11 cellular contexts compared by ENCODE assay signal in the genomic region with DNA sequence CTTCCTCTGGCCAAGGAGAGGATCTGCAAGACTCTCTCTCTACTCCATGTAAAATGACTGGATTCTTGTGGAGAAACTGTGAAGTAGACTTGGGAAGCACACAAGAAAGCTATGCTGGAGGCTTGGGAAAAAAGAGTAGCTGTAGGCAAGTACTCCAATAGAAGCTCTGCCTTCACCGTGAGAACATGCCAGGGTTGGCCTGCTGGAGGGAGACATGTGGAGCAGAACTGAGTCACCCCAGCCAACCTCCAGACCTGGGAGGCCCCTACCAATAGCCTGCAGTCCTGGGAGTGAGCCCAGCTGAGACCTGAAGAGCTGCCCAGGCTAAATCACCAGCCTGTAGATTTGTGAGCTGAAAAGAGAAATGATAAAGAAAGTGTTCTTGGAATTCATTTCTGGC.
DNase-seq lines count a peak whose midpoint lies in the region; ATAC-seq and TF ChIP-seq lines count a peak whose summit lies in the region.
"Had no signal": no experiment of that assay in that cellular context is flagged by ENCODE, and none has a peak within 500 bp of the region (broad histone marks: within the 10 kb centered on the region; RNA-seq: fewer than 3 reads in every experiment).

No MANE protein-coding gene starts in this region.

- H3K27me3 Mint-ChIP-seq in neural crest cell (ENCODE audit: low read depth) = no peaks in the 10 kb centered on the region
- H3K27me3 Mint-ChIP-seq: memory B cell had no signal

- peaks cover 5% of the 10 kb centered on the region for H3K9me3 Mint-ChIP-seq in neural crest cell
- H3K9me3 Mint-ChIP-seq in activated naive CD4-positive, alpha-beta T cell treated with anti-CD3 and anti-CD28 coated beads, Interleukin-2, amount 50 U/mL, for 72 hours = no peaks in the 10 kb centered on the region
- H3K9me3 Mint-ChIP-seq: memory B cell had no signal

- H3K4me3 Mint-ChIP-seq in neural crest cell = no peak overlapping the region
- H3K4me3 Mint-ChIP-seq: memory B cell had no signal

- H3K36me3 ChIP-seq in BJ (ENCODE audit: control insufficient read depth, insufficient read depth, low read length) (no peaks in the 10 kb centered on the region), spleen (peaks cover 0 to 27% (median 0%) of the 10 kb centered on the region in 6 donors)
- H3K36me3 ChIP-seq: gastrocnemius medialis had no signal

- no peaks in the 10 kb centered on the region for H3K4me1 ChIP-seq in spleen
- H3K4me1 ChIP-seq: gastrocnemius medialis had no signal

- H3K27me3 ChIP-seq in BJ (ENCODE audit: control insufficient read depth, insufficient read depth, low read length) (no peaks in the 10 kb centered on the region), spleen (replicated peaks in 1 of 7) (no peaks in the 10 kb centered on the region)
- H3K27me3 ChIP-seq: gastrocnemius medialis had no signal

- no peak overlapping the region for H3K4me3 ChIP-seq in BJ (ENCODE audit: low read depth, low read length)
- no peak overlapping the region for H3K4me3 ChIP-seq in epithelial cell of proximal tubule (ENCODE audit: low read depth, low read length)
- H3K4me3 ChIP-seq in spleen = no peak overlapping the region
- H3K4me3 ChIP-seq: gastrocnemius medialis had no signal

- ATAC-seq in activated naive CD4-positive, alpha-beta T cell treated with anti-CD3 and anti-CD28 coated beads, Interleukin-2, amount 50 U/mL, for 72 hours = no peak
- ATAC-seq: gastrocnemius medialis had no signal

- intact Hi-C loops in spleen (cut with DNase I; ENCODE audit: low total_unique reads) = no loop called here

- TF ChIP-seq CTCF in BJ (IDR thresholded peaks at IDR 0.05; ENCODE audit: insufficient read depth, low read depth, low read length) = no peak
- no peak for TF ChIP-seq CTCF in epithelial cell of proximal tubule (conservative IDR thresholded peaks at IDR 0.05; ENCODE audit: low read depth, low read length)
- no peak for TF ChIP-seq CTCF in neural crest cell (conservative IDR thresholded peaks at IDR 0.05)
- TF ChIP-seq CTCF in spleen (IDR thresholded peaks at IDR 0.05 in 8 of 11, conservative IDR thresholded peaks at IDR 0.05 in 3 of 11) = no peak

- peak overlapping the region; percentile 16 for H3K27ac Mint-ChIP-seq in neural crest cell (ENCODE audit: unreplicated experiment)
- H3K27ac Mint-ChIP-seq in activated naive CD4-positive, alpha-beta T cell treated with anti-CD3 and anti-CD28 coated beads, Interleukin-2, amount 50 U/mL, for 72 hours = no peak overlapping the region
- H3K27ac Mint-ChIP-seq: memory B cell had no signal

- DNase-seq in BJ (ENCODE audit: low read depth) (peak; percentile 62), NCI-H446 treated with DMSO at 0.1 percent for 48 hours (lab: John Stamatoyannopoulos, UW) (peak; percentile 14), epithelial cell of proximal tubule (ENCODE audit: low read depth) (peak; percentile 3), neural crest cell (ENCODE audit: low read depth, low spot score) (no peak), spleen (no peak), NCI-H2107 treated with DMSO at 0.1 percent for 48 hours (lab: John Stamatoyannopoulos, UW; ENCODE audit: unreplicated experiment) (no peak)
- no peak for DNase-seq in activated effector memory CD4-positive, alpha-beta T cell treated with anti-CD3 and anti-CD28 coated beads, Interleukin-2, amount 50 U/mL, for 16 hours
- no peak for DNase-seq in activated naive CD4-positive, alpha-beta T cell treated with anti-CD3 and anti-CD28 coated beads, Interleukin-2, amount 50 U/mL, for 72 hours (ENCODE audit: low spot score in 2 of 2)
- DNase-seq: gastrocnemius medialis, NCI-H2081 had no signal

- H3K4me1 Mint-ChIP-seq in neural crest cell = no peaks in the 10 kb centered on the region
- H3K4me1 Mint-ChIP-seq: memory B cell had no signal

- no peak for TF ChIP-seq POLR2A in spleen (IDR thresholded peaks at IDR 0.05)

- H3K27ac ChIP-seq in spleen = no peak overlapping the region
- H3K27ac ChIP-seq: gastrocnemius medialis had no signal

- POLR2A ChIA-PET in BJ (lab: Charles Lee) = no interaction called here

- CTCF ChIA-PET in BJ (lab: Yijun Ruan, JAX) = interaction anchor here (0.8 to 2.0 kb wide), 2 partner anchors 16 to 338 kb away, joined by 4 to 8 read pairs; no protein-coding TSS in a partner anchor

- WGBS in spleen, 5 donors = 64 to 80% (median 79%) methylated on average over 1 of the region's 1 CpG

- H3K36me3 Mint-ChIP-seq in neural crest cell (ENCODE audit: low read depth) = peaks cover 60% of the 10 kb centered on the region
- H3K36me3 Mint-ChIP-seq in activated naive CD4-positive, alpha-beta T cell treated with anti-CD3 and anti-CD28 coated beads, Interleukin-2, amount 50 U/mL, for 72 hours = peaks cover 6 to 34% of the 10 kb centered on the region in 2 donors
- H3K36me3 Mint-ChIP-seq: memory B cell had no signal

- no peaks in the 10 kb centered on the region for H3K9me3 ChIP-seq in spleen
- H3K9me3 ChIP-seq: gastrocnemius medialis had no signal

Comparison
In these comparisons a context has a peak if more than half of its experiments do, and no peak if none do; other contexts are left out.
1. DNase-seq: peak in BJ (single experiment), NCI-H446 treated with DMSO at 0.1 percent for 48 hours (single experiment) and epithelial cell of proximal tubule (single experiment); none in neural crest cell (single experiment), activated effector memory CD4-positive, alpha-beta T cell treated with anti-CD3 and anti-CD28 coated beads, Interleukin-2, amount 50 U/mL, for 16 hours (single experiment), spleen (single experiment), NCI-H2107 treated with DMSO at 0.1 percent for 48 hours (single experiment) and activated naive CD4-positive, alpha-beta T cell treated with anti-CD3 and anti-CD28 coated beads, Interleukin-2, amount 50 U/mL, for 72 hours (0 of 2).